15 cellular contexts compared by ENCODE assay signal in genomic region chr12:123089125-123089524, GRCh38.
DNase-seq lines count a peak whose midpoint lies in the region; TF ChIP-seq lines count a peak whose summit lies in the region.
"Had no signal": no experiment of that assay in that cellular context is flagged by ENCODE, and none has a peak within 500 bp of the region (broad histone marks: within the 10 kb centered on the region; RNA-seq: fewer than 3 reads in every experiment).

No MANE protein-coding gene starts in this region.

- peak overlapping the region; percentile 87 for H3K27ac ChIP-seq in ACC112 (ENCODE audit: low read depth, low read length)
- peak overlapping the region; percentile 19 for H3K27ac ChIP-seq in KOPT-K1 (ENCODE audit: low read depth, low read length, poor library complexity, severe bottlenecking)
- H3K27ac ChIP-seq in mesendoderm (ENCODE audit: low read depth, low read length) = no peak overlapping the region
- H3K27ac ChIP-seq: parathyroid adenoma, tibial artery had no signal

- H2AK5ac ChIP-seq in mesendoderm (ENCODE audit: low read length) = no peak overlapping the region

- no peak overlapping the region for H3K4ac ChIP-seq in mesendoderm (ENCODE audit: low read depth, low read length)

- no peak overlapping the region for H3K9ac ChIP-seq in mesendoderm (ENCODE audit: low read length)
- H3K9ac ChIP-seq: parathyroid adenoma had no signal

- no peak overlapping the region for H2BK15ac ChIP-seq in mesendoderm (replicated peaks; ENCODE audit: low read depth)

- H3K9me3 ChIP-seq in KOPT-K1 (ENCODE audit: insufficient read depth, low read length, poor library complexity, severe bottlenecking) = no peaks in the 10 kb centered on the region
- H3K9me3 ChIP-seq: tibial artery had no signal

- POLR2A ChIA-PET in HEK293T (lab: Yijun Ruan, JAX) = interaction anchor here (1.9 kb wide), 1 partner anchor 144 kb away, joined by 6 read pairs; the partner anchor contains the start of genes MPHOSPH9 and MTRFR

- no peaks in the 10 kb centered on the region for H3K79me1 ChIP-seq in mesendoderm (ENCODE audit: low read length)

- no peak overlapping the region for H3K56ac ChIP-seq in mesendoderm (ENCODE audit: low read length)

- H3K79me2 ChIP-seq in ACC112 (ENCODE audit: control insufficient read depth, insufficient read depth, low read length, unreplicated experiment) = peaks cover 10% of the 10 kb centered on the region
- H3K79me2 ChIP-seq in mesendoderm (ENCODE audit: control insufficient read depth, insufficient read depth, low read length) = no peaks in the 10 kb centered on the region

- H3K4me3 ChIP-seq in ACC112 (ENCODE audit: low read depth, low read length) (0 out of 2 replicates have a peak overlapping the region, but pooled peaks have one; percentile 4), mesendoderm (ENCODE audit: low read length) (no peak overlapping the region)
- H3K4me3 ChIP-seq: tibial artery had no signal

- WGBS in mesendoderm (ENCODE audit: extremely low coverage, insufficient coverage, low lambda C conversion rate) = no CpG with 5 or more reads among the region's 6 CpGs

- H3K4me1 ChIP-seq in ACC112 (ENCODE audit: control insufficient read depth, insufficient read depth, low read length, unreplicated experiment) (peaks cover 45% of the 10 kb centered on the region), mesendoderm (ENCODE audit: control insufficient read depth, low read depth, low read length) (peaks cover 2% of the 10 kb centered on the region)
- H3K4me1 ChIP-seq: parathyroid adenoma had no signal

- no peak overlapping the region for H2BK120ac ChIP-seq in mesendoderm (ENCODE audit: low read depth, low read length)

- H3K27me3 ChIP-seq in ACC112 (ENCODE audit: insufficient read depth, low read length) (no peaks in the 10 kb centered on the region), mesendoderm (ENCODE audit: insufficient read depth, low read length, poor library complexity) (no peaks in the 10 kb centered on the region)
- H3K27me3 ChIP-seq: tibial artery had no signal

- no peak overlapping the region for H3K4me2 ChIP-seq in mesendoderm (ENCODE audit: low read length)

- H4K5ac ChIP-seq in mesendoderm (ENCODE audit: low read length) = no peak overlapping the region

- no peak overlapping the region for H2AFZ ChIP-seq in ACC112 (ENCODE audit: low read length, unreplicated experiment)
- H2AFZ ChIP-seq: parathyroid adenoma had no signal

- no peak overlapping the region for H2BK5ac ChIP-seq in mesendoderm (ENCODE audit: low read length)

- CTCF ChIA-PET in HEK293T (lab: Yijun Ruan, JAX) = no interaction called here

- H3K36me3 ChIP-seq in ACC112 (ENCODE audit: insufficient read depth, low read length) (no peaks in the 10 kb centered on the region), KOPT-K1 (ENCODE audit: insufficient read depth, low read length) (peaks cover 4% of the 10 kb centered on the region; the same call in 1 of the 2 replicates), mesendoderm (ENCODE audit: control insufficient read depth, insufficient read depth, low read length) (no peaks in the 10 kb centered on the region)
- H3K36me3 ChIP-seq: tibial artery had no signal

- peak; percentile 92 for DNase-seq in SIG-M5 treated with dmso at 0.1 percent for 504 hours (lab: John Stamatoyannopoulos, UW; ENCODE audit: unreplicated experiment)
- peak; percentile 37 for DNase-seq in germinal center (ENCODE audit: low spot score)
- DNase-seq in NCI-H526 (lab: John Stamatoyannopoulos, UW) = no peak
- DNase-seq in activated CD4-positive, alpha-beta T cell treated with anti-CD3 and anti-CD28 coated beads, Interleukin-2, amount 50 U/mL, for 48 hours = no peak
- no peak for DNase-seq in mesendoderm
- no peak for DNase-seq in HEK293T (ENCODE audit: extremely low spot score)
- DNase-seq: activated CD4-positive, alpha-beta T cell treated with anti-CD3 and anti-CD28 coated beads for 48 hours; activated T-cell treated with anti-CD3 and anti-CD28 coated beads, Interleukin-2, amount 50 U/mL, for 24 hours; cortex of kidney; midbrain; stimulated activated CD4-positive, alpha-beta T cell treated with anti-CD3 and anti-CD28 coated beads, Interleukin-15, amount 100 ng/mL, for 24 hours; tibial artery had no signal

- H4K8ac ChIP-seq in mesendoderm (ENCODE audit: low read depth, low read length) = no peak overlapping the region

- no peak overlapping the region for H3K18ac ChIP-seq in mesendoderm (ENCODE audit: low read length)

- H3K23ac ChIP-seq in mesendoderm (ENCODE audit: low read length) = no peak overlapping the region

TF ChIP-seq in HEK293T, 16 proteins besides CTCF, POLR2A, EP300 and RAD21:
- no peak for TF ChIP-seq FOXK2 (IDR thresholded peaks at IDR 0.05)

Comparison
In these comparisons a context has a peak if more than half of its experiments do, and no peak if none do; other contexts are left out.
1. DNase-seq: peak in SIG-M5 treated with dmso at 0.1 percent for 504 hours (single experiment) and germinal center (single experiment); none in NCI-H526 (0 of 2), activated CD4-positive, alpha-beta T cell treated with anti-CD3 and anti-CD28 coated beads, Interleukin-2, amount 50 U/mL, for 48 hours (0 of 2), mesendoderm (single experiment) and HEK293T (single experiment).